ENCODE assay signal across 24 cellular contexts in the genomic region with DNA sequence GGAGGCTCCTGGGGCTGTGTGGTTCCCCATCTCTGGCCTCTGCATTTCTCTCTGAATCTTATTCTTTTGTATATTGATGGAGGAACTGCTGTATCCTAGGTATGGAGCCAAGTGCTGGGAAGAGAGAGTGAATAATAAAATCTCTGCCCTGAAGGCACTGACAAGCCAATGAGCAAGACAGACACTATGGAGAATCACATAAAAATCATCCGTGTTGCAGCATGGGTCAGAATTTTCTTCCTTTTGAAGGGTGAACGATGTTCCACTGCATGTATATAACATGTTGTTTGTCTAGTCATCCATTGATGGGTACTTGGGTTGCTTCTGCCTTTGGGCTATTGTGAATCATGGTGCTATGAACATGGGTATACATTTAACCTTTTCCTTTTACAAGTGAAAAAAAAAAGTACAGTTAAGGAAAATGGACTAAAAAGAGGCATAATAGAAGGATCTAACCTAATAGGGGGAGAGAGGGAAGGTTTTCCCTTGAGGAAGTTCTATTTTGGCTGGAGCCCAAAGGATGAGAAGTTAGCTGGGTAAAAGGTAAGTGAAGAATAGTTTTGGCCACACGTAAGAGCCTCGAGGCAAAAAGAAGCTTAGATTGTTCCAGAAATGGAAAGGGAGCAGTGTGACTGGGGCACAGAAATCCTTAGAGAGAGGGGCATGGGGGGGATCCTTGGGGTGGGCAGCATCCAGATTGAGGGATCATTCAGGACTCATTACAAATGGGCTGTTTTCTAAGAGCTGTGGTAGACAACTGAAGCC.
"Had no signal": no experiment of that assay in that cellular context is flagged by ENCODE, and none has a peak within 500 bp of the region (broad histone marks: within the 10 kb centered on the region; RNA-seq: fewer than 3 reads in every experiment).

No MANE protein-coding gene starts in this region.

- H3K4me3 Mint-ChIP-seq: activated naive CD8-positive, alpha-beta T cell; activated T-cell treated with anti-CD3 and anti-CD28 coated beads, Interleukin-2, amount 50 U/mL, for 4 hours; endodermal cell; memory B cell; nephron progenitor cell; T-helper 1 cell treated with Interleukin-12 subunit alpha and Interleukin-12 subunit beta and Interleukin-4 antibody, amounts not matched to agents 30 μg/mL and 1 μg/mL, for 36 hours had no signal

- H3K4me1 ChIP-seq: gastrocnemius medialis, pancreas, psoas muscle, right atrium auricular region had no signal

- H3K27ac ChIP-seq: adrenal gland, coronary artery, gastrocnemius medialis, pancreas, psoas muscle, right atrium auricular region, spleen, thoracic aorta had no signal

- H3K9me3 ChIP-seq: adrenal gland, gastrocnemius medialis, pancreas, psoas muscle, right atrium auricular region, spleen, thoracic aorta had no signal

- DNase-seq: activated CD4-positive, alpha-beta T cell treated with anti-CD3 and anti-CD28 coated beads for 4 hours; activated CD4-positive, alpha-beta T cell treated with anti-CD3 and anti-CD28 coated beads, Interleukin-2, amount 50 U/mL, for 48 hours; activated CD4-positive, CD25-positive, alpha-beta regulatory T cell; activated CD8-positive, alpha-beta memory T cell treated with anti-CD3 and anti-CD28 coated beads, Interleukin-2, amount 50 U/mL, for 48 hours; activated naive CD4-positive, alpha-beta T cell; activated T-cell treated with anti-CD3 and anti-CD28 coated beads, Interleukin-2, amount 50 U/mL, for 4 hours; adrenal gland; endodermal cell; gastrocnemius medialis; head of caudate nucleus; hypothalamus; nephron progenitor cell; pancreas; psoas muscle; spleen; stimulated activated CD4-positive, alpha-beta T cell treated with anti-CD3 and anti-CD28 coated beads, Interleukin-4, amount 100 ng/mL, for 1 hour; stimulated activated naive CD4-positive, alpha-beta T cell treated with Interleukin-2 at 50 U/mL for 16 hours had no signal

- H3K27me3 Mint-ChIP-seq: activated naive CD8-positive, alpha-beta T cell had no signal

- H3K36me3 ChIP-seq: adrenal gland, gastrocnemius medialis, pancreas, right atrium auricular region, spleen, thoracic aorta had no signal

- H3K27ac Mint-ChIP-seq: activated naive CD8-positive, alpha-beta T cell; activated T-helper 2 cell treated with anti-CD3 and anti-CD28 coated beads, Interferon-gamma antibody, Interleukin-2, Interleukin-4, amounts not matched to agents 10 μg/mL and 5 μg/mL and 100 μg/mL, durations not matched to agents 14 hours and 24 hours and 36 hours; endodermal cell; memory B cell; nephron progenitor cell; T-helper 1 cell treated with Interleukin-12 subunit alpha and Interleukin-12 subunit beta and Interleukin-4 antibody, amounts not matched to agents 30 μg/mL and 1 μg/mL, for 36 hours had no signal

- H3K27me3 ChIP-seq: adrenal gland, gastrocnemius medialis, pancreas, right atrium auricular region, spleen had no signal

- H3K9me3 Mint-ChIP-seq: activated T-cell treated with anti-CD3 and anti-CD28 coated beads, Interleukin-2, amount 50 U/mL, for 4 hours; activated T-helper 2 cell treated with anti-CD3 and anti-CD28 coated beads, Interferon-gamma antibody, Interleukin-2, Interleukin-4, amounts not matched to agents 10 μg/mL and 5 μg/mL and 100 μg/mL, durations not matched to agents 14 hours and 24 hours and 36 hours; memory B cell; T-helper 1 cell treated with Interleukin-12 subunit alpha and Interleukin-12 subunit beta and Interleukin-4 antibody, amounts not matched to agents 30 μg/mL and 1 μg/mL, for 36 hours had no signal

- ATAC-seq: activated T-cell treated with anti-CD3 and anti-CD28 coated beads, Interleukin-2, amount 50 U/mL, for 4 hours; gastrocnemius medialis; pancreas; psoas muscle had no signal

- H3K4me1 Mint-ChIP-seq: nephron progenitor cell had no signal

- H3K4me3 ChIP-seq: adrenal gland, coronary artery, gastrocnemius medialis, pancreas, psoas muscle, right atrium auricular region, spleen, thoracic aorta had no signal
